In genomic region chr6:47147175-47147727, GRCh38 we compare ENCODE assay signal across 12 cellular contexts.
A peak's percentile ranks its signal among the peaks of the same experiment; 100 is the strongest.
DNase-seq lines count a peak whose midpoint lies in the region; ATAC-seq and TF ChIP-seq lines count a peak whose summit lies in the region.
"Had no signal": no experiment of that assay in that cellular context is flagged by ENCODE, and none has a peak within 500 bp of the region (broad histone marks: within the 10 kb centered on the region; RNA-seq: fewer than 3 reads in every experiment).

No MANE protein-coding gene starts in this region.

- H3K27me3 ChIP-seq in gastroesophageal sphincter = no peaks in the 10 kb centered on the region
- H3K27me3 ChIP-seq in trophoblast cell (ENCODE audit: insufficient read depth, low read length) = no peaks in the 10 kb centered on the region
- H3K27me3 ChIP-seq: BE2C had no signal

- H3K4ac ChIP-seq in trophoblast cell (ENCODE audit: low read depth, low read length) = no peak overlapping the region

- H3K4me3 ChIP-seq in gastroesophageal sphincter (no peak overlapping the region), trophoblast cell (ENCODE audit: low read depth, low read length) (no peak overlapping the region)

- TF ChIP-seq EP300 in gastroesophageal sphincter (IDR thresholded peaks at IDR 0.05) = no peak

- H3K9me3 ChIP-seq in gastroesophageal sphincter (no peaks in the 10 kb centered on the region), trophoblast cell (ENCODE audit: insufficient read depth, low read depth, low read length) (no peaks in the 10 kb centered on the region)
- H3K9me3 ChIP-seq: BE2C had no signal

- no peak for TF ChIP-seq CTCF in gastroesophageal sphincter (IDR thresholded peaks at IDR 0.05)

- WGBS in gastroesophageal sphincter (ENCODE audit: low coverage in 1 of 2), 2 donors = 13 to 21% methylated on average over 5 of the region's 5 CpGs
- no CpG with 5 or more reads among the region's 5 CpGs for WGBS in trophoblast cell (ENCODE audit: extremely low coverage, insufficient coverage, insufficient read length)

- H3K79me2 ChIP-seq in trophoblast cell (ENCODE audit: control insufficient read depth, insufficient read depth, low read length, poor library complexity) = no peaks in the 10 kb centered on the region

- peak overlapping the region; percentile 68 for H2BK5ac ChIP-seq in trophoblast cell (ENCODE audit: low read depth, low read length, poor library complexity)

- H4K8ac ChIP-seq in trophoblast cell (ENCODE audit: low read depth, low read length) = peak overlapping the region; percentile 62

- H2AK5ac ChIP-seq in trophoblast cell (ENCODE audit: low read length) = peak overlapping the region; percentile 64

- peak overlapping the region in 3 of 4 donors; percentile 11 to 66 (median 63) for H3K27ac ChIP-seq in gastroesophageal sphincter
- H3K27ac ChIP-seq in trophoblast cell (ENCODE audit: low read depth, low read length) = peak overlapping the region; percentile 28

- no peak overlapping the region for H3K18ac ChIP-seq in trophoblast cell (ENCODE audit: low read length)

- DNase-seq in DMS53 (lab: John Stamatoyannopoulos, UW) = peak; percentile 17
- DNase-seq in NCI-H748 treated with DMSO at 0.1 percent for 48 hours (lab: John Stamatoyannopoulos, UW) = peak; percentile 60
- no peak for DNase-seq in trophoblast cell
- no peak for DNase-seq in NCI-H2227 (lab: John Stamatoyannopoulos, UW; ENCODE audit: unreplicated experiment)
- no peak for DNase-seq in CD1c-positive myeloid dendritic cell (ENCODE audit: extremely low spot score)
- DNase-seq: amygdala; BE2C; DMS79; OCI-M1; stimulated activated naive CD4-positive, alpha-beta T cell had no signal

- H3K9ac ChIP-seq in trophoblast cell (ENCODE audit: low read length) = no peak overlapping the region

- no peak overlapping the region for H3K23ac ChIP-seq in trophoblast cell (ENCODE audit: low read length)

- ATAC-seq in gastroesophageal sphincter (no peak), HG03097 (IDR thresholded peaks at IDR 0.05; ENCODE audit: low FRiP score, unreplicated experiment) (no peak)

- no peak overlapping the region for H4K12ac ChIP-seq in trophoblast cell (ENCODE audit: low read depth, low read length)

- peak overlapping the region; percentile 90 for H2BK120ac ChIP-seq in trophoblast cell (ENCODE audit: insufficient read depth, low read length, poor library complexity)

- peaks cover 23% of the 10 kb centered on the region for H3K79me1 ChIP-seq in trophoblast cell (ENCODE audit: low read length)

- peak overlapping the region; percentile 53 for H3K14ac ChIP-seq in trophoblast cell (ENCODE audit: low read length)

- TF ChIP-seq POLR2A in gastroesophageal sphincter (IDR thresholded peaks at IDR 0.05) = no peak

- H3K4me1 ChIP-seq in gastroesophageal sphincter (peaks cover 3 to 48% (median 9%) of the 10 kb centered on the region in 3 donors), trophoblast cell (ENCODE audit: control insufficient read depth in 1 of 2, insufficient read depth in 2 of 2, low read length in 2 of 2) (peaks cover 8 to 20% of the 10 kb centered on the region in 2 experiments)
- H3K4me1 ChIP-seq: BE2C had no signal

- no peak overlapping the region for H2AFZ ChIP-seq in trophoblast cell (ENCODE audit: insufficient read depth, low read length, poor library complexity)

- H3K4me2 ChIP-seq in trophoblast cell (ENCODE audit: low read length) = no peak overlapping the region

- peak overlapping the region; percentile 68 for H4K91ac ChIP-seq in trophoblast cell (ENCODE audit: low read depth, low read length)

- H3K36me3 ChIP-seq in gastroesophageal sphincter (no peaks in the 10 kb centered on the region), trophoblast cell (ENCODE audit: control insufficient read depth in 1 of 2, insufficient read depth in 2 of 2, low read length in 2 of 2) (no peaks in the 10 kb centered on the region)
- H3K36me3 ChIP-seq: BE2C had no signal

- H2BK12ac ChIP-seq in trophoblast cell (ENCODE audit: low read length) = peak overlapping the region; percentile 77

Comparison
In these comparisons a context has a peak if more than half of its experiments do, and no peak if none do; other contexts are left out.
1. DNase-seq: peak in DMS53 (single experiment) and NCI-H748 treated with DMSO at 0.1 percent for 48 hours (single experiment); none in trophoblast cell (0 of 2), NCI-H2227 (single experiment) and CD1c-positive myeloid dendritic cell (single experiment).